8 cellular contexts compared by ENCODE assay signal in genomic region chr12:64392221-64392620, GRCh38. TPM values are rescaled to one million over a fixed set of nuclear protein-coding genes. Genes with fewer than 3 reads are reported as not detected.
DNase-seq lines count a peak whose midpoint lies in the region; ATAC-seq, FAIRE-seq and TF ChIP-seq lines count a peak whose summit lies in the region.

No MANE protein-coding gene starts in this region.

- CTCF ChIA-PET in MCF 10A (lab: Yijun Ruan, JAX) = interaction anchor here (0.9 to 1.0 kb wide), 2 partner anchors 17 to 472 kb away, joined by 3 read pairs; no protein-coding TSS in a partner anchor

- no peak overlapping the region for H3K27ac Mint-ChIP-seq in MCF 10A (ENCODE audit: low read depth, unreplicated experiment)

- no peaks in the 10 kb centered on the region for H3K27me3 Mint-ChIP-seq in MCF 10A (ENCODE audit: insufficient read depth, unreplicated experiment)

- intact Hi-C loops in MCF 10A (cut with micrococcal nuclease) (loop anchor here (1.0 to 2.0 kb wide), 3 partner anchors 119 to 565 kb away; no protein-coding TSS in a partner anchor), breast epithelium (cut with DNase I; ENCODE audit: low total_unique reads) (no loop called here)

- BruUV-seq in MCF 10A (replicated peaks; lab: Mats Ljungman, UMichigan) = no TSS peak

- no peaks in the 10 kb centered on the region for H3K4me1 ChIP-seq in breast epithelium

- no peaks in the 10 kb centered on the region for H3K36me3 Mint-ChIP-seq in MCF 10A (ENCODE audit: insufficient read depth, unreplicated experiment)

- H3K9me3 ChIP-seq in breast epithelium = no peaks in the 10 kb centered on the region

- ATAC-seq in HG03025 (IDR thresholded peaks at IDR 0.05; ENCODE audit: low FRiP score, unreplicated experiment) = no peak

- H3K4me1 Mint-ChIP-seq in MCF 10A (ENCODE audit: insufficient read depth, unreplicated experiment) = peaks cover 4% of the 10 kb centered on the region

- DNase-seq in MCF 10A (ENCODE audit: unreplicated experiment) (peak; percentile 58), breast epithelium (ENCODE audit: low spot score in 2 of 2) (no peak), LHCN-M2 (ENCODE audit: low read depth) (peak; percentile 36), bronchial epithelial cell (ENCODE audit: low read depth) (peak; percentile 56), pons (ENCODE audit: low spot score) (peak; percentile 46), epidermal melanocyte (ENCODE audit: insufficient read length, low spot score) (no peak), amygdala (lab: John Stamatoyannopoulos, UW) (no peak)

- no peak for TF ChIP-seq POLR2A in breast epithelium (IDR thresholded peaks at IDR 0.05)

- no peak overlapping the region for H3K27ac ChIP-seq in breast epithelium

- peak; percentile 47 for FAIRE-seq in bronchial epithelial cell (lab: Jason Lieb, UNC)

- H3K4me3 ChIP-seq in breast epithelium (no peak overlapping the region), bronchial epithelial cell (ENCODE audit: low read depth, low read length) (no peak overlapping the region)

- TF ChIP-seq CTCF in MCF 10A (IDR thresholded peaks at IDR 0.05; ENCODE audit: unreplicated experiment) (peak; percentile 36), breast epithelium (IDR thresholded peaks at IDR 0.05) (no peak), bronchial epithelial cell (IDR thresholded peaks at IDR 0.05; ENCODE audit: insufficient read depth, low read length, severe bottlenecking) (peak; percentile 34)

- POLR2A ChIA-PET in MCF 10A (lab: Yijun Ruan, JAX) = no interaction called here

- H3K36me3 ChIP-seq in breast epithelium = no peaks in the 10 kb centered on the region
- no peaks in the 10 kb centered on the region for H3K36me3 ChIP-seq in bronchial epithelial cell (ENCODE audit: control insufficient read depth, insufficient read depth, low read length)

- peaks cover 0 to 11% of the 10 kb centered on the region in 2 donors for H3K27me3 ChIP-seq in breast epithelium
- no peaks in the 10 kb centered on the region for H3K27me3 ChIP-seq in bronchial epithelial cell (ENCODE audit: control insufficient read depth, insufficient read depth, low read length)

- no peaks in the 10 kb centered on the region for H3K9me3 Mint-ChIP-seq in MCF 10A (ENCODE audit: unreplicated experiment)

- H3K4me3 Mint-ChIP-seq in MCF 10A (ENCODE audit: unreplicated experiment) = no peak overlapping the region

RNA-seq across cellular contexts. Expression of gene C12orf56, which starts 1.7 kb away (rescaled TPM):
- not detected in 2 replicates for total RNA-seq in MCF 10A (2022)
- not detected for total RNA-seq in breast epithelium
- 0.11 and 1.1 TPM in 2 replicates for total RNA-seq in LHCN-M2 (2014; rRNA removed)
- 0.04 TPM for polyA plus RNA-seq in LHCN-M2 (2012)
- 1.1 and 2.0 TPM in 2 replicates for total RNA-seq in bronchial epithelial cell

RNA-seq across cellular contexts. Expression of gene XPOT, which starts 12.0 kb away (rescaled TPM):
- total RNA-seq in MCF 10A (2022) = 261 and 298 TPM in 2 replicates
- 10 to 100 TPM; 41.0 to 71.0 (median 52.7) TPM for total RNA-seq in breast epithelium
- total RNA-seq in LHCN-M2 (2014; rRNA removed) = 72.3 and 72.8 TPM in 2 replicates
- polyA plus RNA-seq in LHCN-M2 (2012) = 19.4 TPM
- total RNA-seq in bronchial epithelial cell = 151 and 180 TPM in 2 replicates

RNA-seq across cellular contexts. Expression of gene TBK1, which starts 59.7 kb away (rescaled TPM):
- total RNA-seq in MCF 10A (2022) = 19.6 and 23.0 TPM in 2 replicates
- total RNA-seq in breast epithelium = 10 to 100 TPM; 27.7 to 43.9 (median 40.6) TPM
- 33.7 and 34.7 TPM in 2 replicates for total RNA-seq in LHCN-M2 (2014; rRNA removed)
- 8.8 TPM for polyA plus RNA-seq in LHCN-M2 (2012)
- total RNA-seq in bronchial epithelial cell = 19.8 and 20.0 TPM in 2 replicates

Comparison
In these comparisons a context has a peak if more than half of its experiments do, and no peak if none do; other contexts are left out.
1. DNase-seq: peak in MCF 10A (single experiment), LHCN-M2 (single experiment), bronchial epithelial cell (single experiment) and pons (single experiment); none in breast epithelium (0 of 2), epidermal melanocyte (single experiment) and amygdala (0 of 56).
2. CTCF ChIP-seq: peak in MCF 10A (single experiment) and bronchial epithelial cell (single experiment); none in breast epithelium (0 of 3).